19 cellular contexts compared by ENCODE assay signal in the genomic region with DNA sequence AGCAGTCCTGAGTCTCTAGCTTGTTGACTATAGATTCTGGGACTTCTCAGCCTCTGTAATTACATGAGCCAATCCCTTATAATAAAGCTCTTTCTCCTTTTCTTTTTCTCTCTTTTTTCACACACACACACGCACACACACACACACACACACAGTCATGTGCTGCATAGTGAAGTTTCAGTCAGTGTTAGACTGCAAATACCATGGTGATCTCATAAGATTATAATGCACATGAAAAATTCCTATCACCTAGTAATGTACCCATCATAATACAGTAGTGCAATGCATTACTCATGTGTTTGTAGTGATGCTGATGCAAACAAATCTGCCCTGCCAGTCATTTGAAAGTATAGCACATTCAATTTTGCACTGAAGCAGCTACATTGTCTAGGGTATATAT.
DNase-seq lines count a peak whose midpoint lies in the region; ATAC-seq and TF ChIP-seq lines count a peak whose summit lies in the region.
"Had no signal": no experiment of that assay in that cellular context is flagged by ENCODE, and none has a peak within 500 bp of the region (broad histone marks: within the 10 kb centered on the region; RNA-seq: fewer than 3 reads in every experiment).

No MANE protein-coding gene starts in this region.

- H4K20me1 ChIP-seq in PC-3 (ENCODE audit: low read length) = no peaks in the 10 kb centered on the region

- intact Hi-C loops in PC-3 (cut with micrococcal nuclease) = no loop called here

- CTCF ChIA-PET in PC-3 (lab: Charles Lee) = no interaction called here

- H3K4me3 ChIP-seq in PC-3 (ENCODE audit: low read length) (no peak overlapping the region), choroid plexus epithelial cell (ENCODE audit: low read depth, low read length) (no peak overlapping the region), retinal pigment epithelial cell (ENCODE audit: low read length) (no peak overlapping the region)
- H3K4me3 ChIP-seq: cardiac muscle cell, thoracic aorta had no signal

- TF ChIP-seq CTCF in PC-3 (conservative IDR thresholded peaks at IDR 0.05; ENCODE audit: low read depth, low read length) (no peak), choroid plexus epithelial cell (conservative IDR thresholded peaks at IDR 0.05; ENCODE audit: low read depth, low read length) (no peak), retinal pigment epithelial cell (conservative IDR thresholded peaks at IDR 0.05; ENCODE audit: low read depth, low read length) (no peak), mesothelial cell of epicardium (IDR thresholded peaks at IDR 0.05; ENCODE audit: unreplicated experiment) (no peak)

- no peak overlapping the region for H3K27ac ChIP-seq in PC-3 (ENCODE audit: low read length)
- H3K27ac ChIP-seq: cardiac muscle cell, thoracic aorta had no signal

- no peak overlapping the region for H3K4me2 ChIP-seq in PC-3 (ENCODE audit: low read length)

- H2AFZ ChIP-seq in PC-3 (ENCODE audit: low read length) = no peak overlapping the region

- POLR2A ChIA-PET in PC-3 (lab: Charles Lee; ENCODE audit: unreplicated experiment) = no interaction called here

- peaks cover 10% of the 10 kb centered on the region for H3K4me1 Mint-ChIP-seq in mesothelial cell of epicardium
- H3K4me1 Mint-ChIP-seq: activated naive CD8-positive, alpha-beta T cell treated with anti-CD3 and anti-CD28 coated beads for 36 hours; stimulated activated naive B cell treated with anti-CD40 and anti-IgM and Interleukin-4, amounts not matched to agents 10 μg/mL and 1 μg/mL and 100 μg/mL, for 72 hours had no signal

- H3K27me3 ChIP-seq in PC-3 (ENCODE audit: low read length) = no peaks in the 10 kb centered on the region
- H3K27me3 ChIP-seq: cardiac muscle cell had no signal

- no peaks in the 10 kb centered on the region for H3K27me3 Mint-ChIP-seq in mesothelial cell of epicardium (ENCODE audit: low read depth)
- H3K27me3 Mint-ChIP-seq: stimulated activated naive B cell treated with anti-CD40 and anti-IgM and Interleukin-4, amounts not matched to agents 10 μg/mL and 1 μg/mL and 100 μg/mL, for 72 hours had no signal

- H3K9ac ChIP-seq in PC-3 (ENCODE audit: low read length) = no peak overlapping the region

- H3K9me3 Mint-ChIP-seq in mesothelial cell of epicardium = no peaks in the 10 kb centered on the region
- H3K9me3 Mint-ChIP-seq: activated naive CD8-positive, alpha-beta T cell treated with anti-CD3 and anti-CD28 coated beads for 36 hours; activated T-helper 1 cell treated with anti-CD3 and anti-CD28 coated beads, Interleukin-12 subunit alpha, Interleukin-12 subunit beta, Interleukin-2, Interleukin-4 antibody, amounts not matched to agents 30 ng/mL and 10 ng/mL and 1 ng/mL, durations not matched to agents 14 hours and 24 hours and 36 hours had no signal

- H3K9me3 ChIP-seq in PC-3 (ENCODE audit: low read length) = no peaks in the 10 kb centered on the region
- H3K9me3 ChIP-seq: thoracic aorta had no signal

- no peaks in the 10 kb centered on the region for H3F3A ChIP-seq in PC-3 (ENCODE audit: low read length, unreplicated experiment)

- no peaks in the 10 kb centered on the region for H3K79me2 ChIP-seq in PC-3 (ENCODE audit: low read length)

- no peak overlapping the region for H3K27ac Mint-ChIP-seq in mesothelial cell of epicardium
- H3K27ac Mint-ChIP-seq: activated naive CD8-positive, alpha-beta T cell treated with anti-CD3 and anti-CD28 coated beads for 36 hours; activated T-helper 1 cell treated with anti-CD3 and anti-CD28 coated beads, Interleukin-12 subunit alpha, Interleukin-12 subunit beta, Interleukin-2, Interleukin-4 antibody, amounts not matched to agents 30 ng/mL and 10 ng/mL and 1 ng/mL, durations not matched to agents 14 hours and 24 hours and 36 hours; stimulated activated naive B cell treated with anti-CD40 and anti-IgM and Interleukin-4, amounts not matched to agents 10 μg/mL and 1 μg/mL and 100 μg/mL, for 72 hours had no signal

- no peaks in the 10 kb centered on the region for H3K36me3 ChIP-seq in PC-3 (ENCODE audit: low read depth, low read length)
- H3K36me3 ChIP-seq: cardiac muscle cell, thoracic aorta had no signal

- ATAC-seq in PC-3 (peak; percentile 38; the same call in 1 of the 2 replicates), HG02763 (IDR thresholded peaks at IDR 0.05; ENCODE audit: unreplicated experiment) (no peak), HG03354 (IDR thresholded peaks at IDR 0.05; ENCODE audit: poor library complexity, severe bottlenecking, unreplicated experiment) (no peak)
- ATAC-seq: left ventricle myocardium superior; sciatic nerve; stimulated activated naive B cell treated with anti-CD40 and anti-IgM and Interleukin-4, amounts not matched to agents 10 μg/mL and 1 μg/mL and 100 μg/mL, for 72 hours had no signal

- DNase-seq in GM04504 (ENCODE audit: low read depth) = peak; percentile 52
- DNase-seq in PC-3 = peak; percentile 54
- DNase-seq in choroid plexus epithelial cell (ENCODE audit: low read depth) = peak; percentile 13
- DNase-seq in retinal pigment epithelial cell (ENCODE audit: low read depth) = peak; percentile 88
- no peak for DNase-seq in mesothelial cell of epicardium (ENCODE audit: low spot score in 2 of 2, unreplicated experiment in 2 of 2)
- DNase-seq: activated CD4-positive, alpha-beta T cell treated with anti-CD3 and anti-CD28 coated beads for 1 hour; activated naive CD8-positive, alpha-beta T cell treated with anti-CD3 and anti-CD28 coated beads for 36 hours; COR-L47; H7; left ventricle myocardium superior; MM.1S; NCI-H774; stimulated activated naive B cell treated with anti-CD40 and anti-IgM and Interleukin-4, amounts not matched to agents 10 μg/mL and 1 μg/mL and 100 μg/mL, for 72 hours had no signal

- H3K36me3 Mint-ChIP-seq in mesothelial cell of epicardium = no peaks in the 10 kb centered on the region
- H3K36me3 Mint-ChIP-seq: activated naive CD8-positive, alpha-beta T cell treated with anti-CD3 and anti-CD28 coated beads for 36 hours; stimulated activated naive B cell treated with anti-CD40 and anti-IgM and Interleukin-4, amounts not matched to agents 10 μg/mL and 1 μg/mL and 100 μg/mL, for 72 hours had no signal

- no peaks in the 10 kb centered on the region for H3K9me2 ChIP-seq in PC-3 (replicated peaks; ENCODE audit: low read length)

- no peak overlapping the region for H3K4me3 Mint-ChIP-seq in mesothelial cell of epicardium
- H3K4me3 Mint-ChIP-seq: activated naive CD8-positive, alpha-beta T cell treated with anti-CD3 and anti-CD28 coated beads for 36 hours; activated T-helper 1 cell treated with anti-CD3 and anti-CD28 coated beads, Interleukin-12 subunit alpha, Interleukin-12 subunit beta, Interleukin-2, Interleukin-4 antibody, amounts not matched to agents 30 ng/mL and 10 ng/mL and 1 ng/mL, durations not matched to agents 14 hours and 24 hours and 36 hours; stimulated activated naive B cell treated with anti-CD40 and anti-IgM and Interleukin-4, amounts not matched to agents 10 μg/mL and 1 μg/mL and 100 μg/mL, for 72 hours had no signal

- H3K4me1 ChIP-seq in PC-3 (ENCODE audit: insufficient read depth, low read length) = no peaks in the 10 kb centered on the region

- no TSS peak for BruUV-seq in PC-3 (replicated peaks; lab: Mats Ljungman, UMichigan)

Comparison
In these comparisons a context has a peak if more than half of its experiments do, and no peak if none do; other contexts are left out.
1. DNase-seq: peak in GM04504 (single experiment), PC-3 (single experiment), choroid plexus epithelial cell (single experiment) and retinal pigment epithelial cell (single experiment); none in mesothelial cell of epicardium (0 of 2).